ENCODE assay signal across 11 cellular contexts in genomic region chr14:68384335-68384734, GRCh38.
DNase-seq lines count a peak whose midpoint lies in the region; TF ChIP-seq lines count a peak whose summit lies in the region.
"Had no signal": no experiment of that assay in that cellular context is flagged by ENCODE, and none has a peak within 500 bp of the region (broad histone marks: within the 10 kb centered on the region; RNA-seq: fewer than 3 reads in every experiment).

No MANE protein-coding gene starts in this region.

- peak in 1 of 4 donors; percentile 19 for TF ChIP-seq POLR2A in esophagus squamous epithelium (IDR thresholded peaks at IDR 0.05)

- DNase-seq in AG20443 (ENCODE audit: low spot score) = peak; percentile 58
- peak; percentile 48 to 80 for DNase-seq in NOMO-1 (lab: John Stamatoyannopoulos, UW; ENCODE audit: unreplicated experiment in 2 of 2)
- no peak for DNase-seq in esophagus squamous epithelium (lab: John Stamatoyannopoulos, UW)
- no peak for DNase-seq in neural crest cell (ENCODE audit: low read depth, low spot score)
- DNase-seq in DMS 273 (lab: John Stamatoyannopoulos, UW; ENCODE audit: unreplicated experiment) = no peak
- no peak for DNase-seq in endothelial cell (ENCODE audit: low spot score)
- no peak for DNase-seq in effector CD4-positive, alpha-beta T cell
- DNase-seq in COLO668 (lab: John Stamatoyannopoulos, UW; ENCODE audit: unreplicated experiment) = no peak
- DNase-seq: activated CD4-positive, alpha-beta T cell treated with anti-CD3 and anti-CD28 coated beads for 36 hours; amniotic stem cell; CD8-positive, alpha-beta T cell had no signal

- H3K36me3 Mint-ChIP-seq in neural crest cell (ENCODE audit: low read depth) (no peaks in the 10 kb centered on the region), endothelial cell (ENCODE audit: low read depth, unreplicated experiment) (no peaks in the 10 kb centered on the region)
- H3K36me3 Mint-ChIP-seq: CD8-positive, alpha-beta T cell had no signal

- H3K4me3 Mint-ChIP-seq in neural crest cell (no peak overlapping the region), endothelial cell (ENCODE audit: unreplicated experiment) (no peak overlapping the region)
- H3K4me3 Mint-ChIP-seq: activated CD4-positive, alpha-beta T cell treated with anti-CD3 and anti-CD28 coated beads for 36 hours; CD8-positive, alpha-beta T cell had no signal

- H3K27me3 Mint-ChIP-seq in neural crest cell (ENCODE audit: low read depth) = no peaks in the 10 kb centered on the region
- no peaks in the 10 kb centered on the region for H3K27me3 Mint-ChIP-seq in endothelial cell (ENCODE audit: unreplicated experiment)
- H3K27me3 Mint-ChIP-seq: activated CD4-positive, alpha-beta T cell treated with anti-CD3 and anti-CD28 coated beads for 36 hours had no signal

- H3K9me3 ChIP-seq in esophagus squamous epithelium = no peaks in the 10 kb centered on the region

- TF ChIP-seq CTCF in esophagus squamous epithelium (IDR thresholded peaks at IDR 0.05) = no peak
- no peak for TF ChIP-seq CTCF in neural crest cell (conservative IDR thresholded peaks at IDR 0.05)
- TF ChIP-seq CTCF in endothelial cell (IDR thresholded peaks at IDR 0.05; ENCODE audit: unreplicated experiment) = no peak

- no peaks in the 10 kb centered on the region for H3K36me3 ChIP-seq in esophagus squamous epithelium

- H3K27ac ChIP-seq in esophagus squamous epithelium = peak overlapping the region; percentile 20 to 83 (median 76)

- no peaks in the 10 kb centered on the region for H3K27me3 ChIP-seq in esophagus squamous epithelium

- H3K27ac Mint-ChIP-seq in neural crest cell (ENCODE audit: unreplicated experiment) = peak overlapping the region; percentile 54
- no peak overlapping the region for H3K27ac Mint-ChIP-seq in endothelial cell (ENCODE audit: unreplicated experiment)
- H3K27ac Mint-ChIP-seq: activated CD4-positive, alpha-beta T cell treated with anti-CD3 and anti-CD28 coated beads for 36 hours; CD8-positive, alpha-beta T cell had no signal

- H3K4me1 Mint-ChIP-seq in neural crest cell (peaks cover 69% of the 10 kb centered on the region), endothelial cell (ENCODE audit: unreplicated experiment) (peaks cover 24% of the 10 kb centered on the region)

- WGBS in esophagus squamous epithelium, 2 donors = 52 to 60% methylated on average over 6 of the region's 6 CpGs

- H3K4me1 ChIP-seq in esophagus squamous epithelium = peaks cover 10 to 60% (median 22%) of the 10 kb centered on the region in 3 donors

- H3K9me3 Mint-ChIP-seq in neural crest cell (no peaks in the 10 kb centered on the region), endothelial cell (ENCODE audit: unreplicated experiment) (no peaks in the 10 kb centered on the region)
- H3K9me3 Mint-ChIP-seq: CD8-positive, alpha-beta T cell had no signal

- no peak overlapping the region for H3K4me3 ChIP-seq in esophagus squamous epithelium

- intact Hi-C loops in esophagus squamous epithelium (cut with DNase I) = no loop called here

Comparison
In these comparisons a context has a peak if more than half of its experiments do, and no peak if none do; other contexts are left out.
1. DNase-seq: peak in AG20443 (single experiment) and NOMO-1 (2 of 2); none in esophagus squamous epithelium (single experiment), neural crest cell (single experiment), DMS 273 (single experiment), endothelial cell (single experiment), effector CD4-positive, alpha-beta T cell (single experiment) and COLO668 (single experiment).